Comparison of ENCODE assay signal across 8 cellular contexts in the genomic region with DNA sequence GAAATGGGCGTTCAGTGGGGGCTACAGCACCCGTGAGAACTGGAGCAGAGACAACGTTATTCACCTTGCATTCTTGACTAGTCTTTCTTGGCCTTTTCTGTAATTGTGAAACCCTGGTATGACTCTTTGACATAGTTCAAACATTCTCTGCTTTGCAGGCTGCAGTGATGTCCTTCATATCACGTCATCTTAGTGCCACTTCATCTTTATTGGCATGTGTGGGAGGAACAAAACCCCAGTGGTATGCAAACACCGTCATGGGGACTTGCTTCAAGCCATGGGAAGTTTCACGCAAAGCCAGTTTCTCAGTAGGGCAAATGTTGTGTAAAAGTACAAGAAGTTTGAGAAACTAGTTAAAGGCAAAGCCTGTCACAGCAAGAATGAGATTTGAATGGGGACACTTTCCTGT. TPM values are rescaled to one million over a fixed set of nuclear protein-coding genes. Genes with fewer than 3 reads are reported as not detected.
DNase-seq lines count a peak whose midpoint lies in the region; ATAC-seq and TF ChIP-seq lines count a peak whose summit lies in the region.

No MANE protein-coding gene starts in this region.

- TF ChIP-seq POLR2A in tibial nerve (IDR thresholded peaks at IDR 0.05): no peak

- H3K36me3 Mint-ChIP-seq in activated T-helper 17 cell treated with anti-CD3 and anti-CD28 coated beads, Interleukin-2, amount 50 U/mL, for 72 hours (ENCODE audit: low read depth): no peaks in the 10 kb centered on the region

- 55 to 60% methylated on average over 6 of the region's 6 CpGs for WGBS in tibial nerve, 2 donors

- ATAC-seq in HG03095 (IDR thresholded peaks at IDR 0.05; ENCODE audit: unreplicated experiment): peak; percentile 86
- peak; percentile 93 for ATAC-seq in activated T-helper 17 cell treated with anti-CD3 and anti-CD28 coated beads, Interleukin-2, amount 50 U/mL, for 72 hours (replicated peaks)

- peak; percentile 43 for DNase-seq in activated T-cell treated with anti-CD3 and anti-CD28 coated beads for 48 hours (ENCODE audit: low read depth)
- no peak for DNase-seq in activated T-cell treated with anti-CD3 and anti-CD28 coated beads for 4 hours
- DNase-seq in stimulated activated CD4-positive, alpha-beta T cell treated with anti-CD3 and anti-CD28 coated beads, Interleukin-15, amount 100 ng/mL, for 48 hours (ENCODE audit: low read depth in 2 of 2): peak; percentile 55 to 56
- no peak for DNase-seq in HAP-1 (ENCODE audit: low spot score in 2 of 2)
- no peak for DNase-seq in NCI-H524 treated with DMSO at 0.1 percent for 48 hours (lab: John Stamatoyannopoulos, UW)
- no peak for DNase-seq in tibial nerve (ENCODE audit: low spot score in 2 of 2)

- H3K4me3 ChIP-seq in HAP-1: no peak overlapping the region
- H3K4me3 ChIP-seq in tibial nerve: no peak overlapping the region

- peak overlapping the region; percentile 86 for H3K27ac Mint-ChIP-seq in activated T-helper 17 cell treated with anti-CD3 and anti-CD28 coated beads, Interleukin-2, amount 50 U/mL, for 72 hours

- in situ Hi-C loops in HAP-1 (cut with MboI; ENCODE audit: low sequenced_read_pairs): no loop called here

- no peak for TF ChIP-seq EP300 in tibial nerve (IDR thresholded peaks at IDR 0.05)

- H3K4me1 ChIP-seq in HAP-1: no peaks in the 10 kb centered on the region; the same call in 1 of the 2 replicates
- peaks cover 0 to 4% (median 0%) of the 10 kb centered on the region in 4 donors for H3K4me1 ChIP-seq in tibial nerve

- H3K9me3 Mint-ChIP-seq in activated T-helper 17 cell treated with anti-CD3 and anti-CD28 coated beads, Interleukin-2, amount 50 U/mL, for 72 hours: no peaks in the 10 kb centered on the region

- H3K4me3 Mint-ChIP-seq in activated T-helper 17 cell treated with anti-CD3 and anti-CD28 coated beads, Interleukin-2, amount 50 U/mL, for 72 hours: peak overlapping the region; percentile 72

- no peak overlapping the region for H3K27ac ChIP-seq in tibial nerve

- H3K36me3 ChIP-seq in HAP-1 (replicated peaks): no peaks in the 10 kb centered on the region
- no peaks in the 10 kb centered on the region for H3K36me3 ChIP-seq in tibial nerve

- no peaks in the 10 kb centered on the region for H3K27me3 Mint-ChIP-seq in activated T-helper 17 cell treated with anti-CD3 and anti-CD28 coated beads, Interleukin-2, amount 50 U/mL, for 72 hours

- peaks cover 37% of the 10 kb centered on the region for H3K4me1 Mint-ChIP-seq in activated T-helper 17 cell treated with anti-CD3 and anti-CD28 coated beads, Interleukin-2, amount 50 U/mL, for 72 hours

- TF ChIP-seq CTCF in tibial nerve (IDR thresholded peaks at IDR 0.05): no peak

- H3K9me3 ChIP-seq in HAP-1: no peaks in the 10 kb centered on the region; the same call in 1 of the 2 replicates
- H3K9me3 ChIP-seq in tibial nerve: no peaks in the 10 kb centered on the region

- H3K27me3 ChIP-seq in HAP-1 (ENCODE audit: low read depth) (no peaks in the 10 kb centered on the region), tibial nerve (no peaks in the 10 kb centered on the region)

RNA-seq across cellular contexts. Expression of a gene that starts 20.2 kb away (rescaled TPM):
- 100 to 1,000 TPM in 1 of 2 donors, 10 to 100 TPM in 1; 68.8 to 125 TPM for total RNA-seq in activated T-helper 17 cell treated with anti-CD3 and anti-CD28 coated beads, Interleukin-2, amount 50 U/mL, for 72 hours
- total RNA-seq in tibial nerve: 10 to 100 TPM; 16.2 to 23.2 (median 19.1) TPM

RNA-seq across cellular contexts. Expression of a gene that starts 28.8 kb away (rescaled TPM):
- total RNA-seq in activated T-helper 17 cell treated with anti-CD3 and anti-CD28 coated beads, Interleukin-2, amount 50 U/mL, for 72 hours: 10 to 100 TPM; 19.5 to 25.2 TPM
- total RNA-seq in tibial nerve: 10 to 100 TPM; 39.9 to 74.7 (median 52.9) TPM

Comparison
In these comparisons a context has a peak if more than half of its experiments do, and no peak if none do; other contexts are left out.
1. DNase-seq: peak in activated T-cell treated with anti-CD3 and anti-CD28 coated beads for 48 hours (single experiment) and stimulated activated CD4-positive, alpha-beta T cell treated with anti-CD3 and anti-CD28 coated beads, Interleukin-15, amount 100 ng/mL, for 48 hours (2 of 2); none in activated T-cell treated with anti-CD3 and anti-CD28 coated beads for 4 hours (single experiment), HAP-1 (0 of 2), NCI-H524 treated with DMSO at 0.1 percent for 48 hours (single experiment) and tibial nerve (0 of 2).